In the genomic region with DNA sequence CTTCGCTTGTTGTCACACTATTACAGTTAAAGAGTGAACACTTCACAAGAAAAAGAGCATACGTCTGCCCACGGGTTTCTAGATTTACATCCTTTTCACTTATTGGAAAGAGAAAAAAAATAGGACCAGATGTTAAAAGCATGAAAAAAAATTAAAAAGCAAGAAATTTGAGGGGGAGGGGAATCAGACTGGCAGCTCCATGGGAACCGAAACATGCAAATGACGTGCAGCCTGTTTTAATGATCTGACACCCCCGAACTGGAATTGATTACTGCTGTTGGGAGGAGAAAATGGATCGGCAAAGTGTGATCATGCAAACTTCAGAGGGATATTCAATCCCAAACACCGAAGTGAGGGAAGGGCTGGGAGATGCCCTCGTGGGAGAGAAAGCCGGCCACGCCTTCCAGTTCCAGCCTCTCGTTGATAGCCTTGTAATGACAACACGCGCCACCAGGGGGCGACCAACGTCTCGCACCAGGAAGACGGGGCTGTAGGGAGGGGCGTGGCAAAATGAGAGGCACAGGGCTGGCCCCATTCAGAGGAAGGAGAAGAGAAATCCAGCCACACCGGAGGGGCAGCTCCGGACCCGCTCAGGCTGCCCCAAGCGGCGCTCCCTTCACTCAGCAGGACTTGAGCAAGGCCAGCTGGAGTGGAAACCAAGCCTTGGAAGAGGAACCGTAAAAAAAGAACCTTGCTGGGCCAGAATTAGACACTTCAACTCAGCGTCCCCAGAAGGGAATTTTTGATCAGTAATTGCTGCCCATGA, we compare ENCODE assay signal across 9 cellular contexts. TPM values are rescaled to one million over a fixed set of nuclear protein-coding genes. Genes with fewer than 3 reads are reported as not detected.
A peak's percentile ranks its signal among the peaks of the same experiment; 100 is the strongest.
DNase-seq lines count a peak whose midpoint lies in the region; ATAC-seq and TF ChIP-seq lines count a peak whose summit lies in the region.
"Had no signal": no experiment of that assay in that cellular context is flagged by ENCODE, and none has a peak within 500 bp of the region (broad histone marks: within the 10 kb centered on the region; RNA-seq: fewer than 3 reads in every experiment).

No MANE protein-coding gene starts in this region.

- TF ChIP-seq CTCF in activated B cell treated with CpG ODN at 0.5 μM for 24 hours (IDR thresholded peaks at IDR 0.05) = peak; percentile 73
- peak; percentile 89 for TF ChIP-seq CTCF in cardiac fibroblast (IDR thresholded peaks at IDR 0.05; ENCODE audit: low read depth, low read length)

- intact Hi-C loops in activated B cell treated with CpG ODN at 0.5 μM for 24 hours (cut with micrococcal nuclease) = loop anchor here (1.0 to 5.0 kb wide), 5 partner anchors 15 to 613 kb away; partner anchors contain the start of gene TSPAN18

- H3K36me3 Mint-ChIP-seq in activated B cell treated with CpG ODN at 0.5 μM for 24 hours (ENCODE audit: low read depth) = no peaks in the 10 kb centered on the region

- ATAC-seq in HG03159 (IDR thresholded peaks at IDR 0.05; ENCODE audit: unreplicated experiment) (peak; percentile 92), activated B cell treated with CpG ODN at 0.5 μM for 24 hours (ENCODE audit: low read depth) (peak; percentile 100)

- TF ChIP-seq POLR2A in GM18951 (IDR thresholded peaks at IDR 0.05; ENCODE audit: extremely low read depth, insufficient read depth, insufficient read length) = peak; percentile 18

- peaks cover 11% of the 10 kb centered on the region for H3K27me3 Mint-ChIP-seq in activated B cell treated with CpG ODN at 0.5 μM for 24 hours

- H3K4me3 ChIP-seq in cardiac fibroblast (replicated peaks in 1 of 2; ENCODE audit: low read depth in 2 of 2, low read length in 2 of 2) = peak overlapping the region in 1 of 2 donors; percentile 30

- H3K4me3 Mint-ChIP-seq in activated B cell treated with CpG ODN at 0.5 μM for 24 hours = peak overlapping the region; percentile 93

- POLR2A ChIA-PET in activated B cell treated with CpG ODN at 0.5 μM for 24 hours (lab: Charles Lee) = interaction anchor here (0.6 kb wide), 1 partner anchor 15 kb away, joined by 5 read pairs; no protein-coding TSS in a partner anchor

- in situ Hi-C loops in GM18951 (cut with MboI; ENCODE audit: low sequenced_read_pairs, unreplicated experiment) = loop anchor here (25.0 kb wide), 1 partner anchor 403 kb away; no protein-coding TSS in a partner anchor

- DNase-seq in AG20443 (ENCODE audit: low spot score) (peak; percentile 96), NCI-H2227 treated with DMSO at 0.1 percent for 48 hours (lab: John Stamatoyannopoulos, UW) (peak; percentile 90), activated B cell treated with CpG ODN at 0.5 μM for 24 hours (peak; percentile 90), cardiac fibroblast (ENCODE audit: low read depth in 2 of 2) (peak; percentile 90 to 94), islet precursor cell (peak; percentile 99)
- DNase-seq in stimulated activated CD4-positive, alpha-beta T cell treated with anti-CD3 and anti-CD28 coated beads, Interleukin-15, amount 100 ng/mL, for 24 hours = peak; percentile 96

- H3K4me1 Mint-ChIP-seq in activated B cell treated with CpG ODN at 0.5 μM for 24 hours = peaks cover 20% of the 10 kb centered on the region

- CTCF ChIA-PET in activated B cell treated with CpG ODN at 0.5 μM for 24 hours (lab: Charles Lee) = interaction anchor here (0.6 to 3.9 kb wide), 8 partner anchors 10 to 432 kb away, joined by 3 to 11 read pairs (median 5); no protein-coding TSS in a partner anchor

- H3K9me3 Mint-ChIP-seq in activated B cell treated with CpG ODN at 0.5 μM for 24 hours = no peaks in the 10 kb centered on the region

- peak overlapping the region; percentile 81 for H3K27ac Mint-ChIP-seq in activated B cell treated with CpG ODN at 0.5 μM for 24 hours

RNA-seq across cellular contexts. Expression of gene SYT13, which starts 53.8 kb away (rescaled TPM):
- not detected in 2 replicates for total RNA-seq in activated B cell treated with CpG ODN at 0.5 μM for 24 hours
- total RNA-seq: T-helper 1 cell treated with Interleukin-12 subunit alpha and Interleukin-12 subunit beta and Interleukin-4 antibody, amounts not matched to agents 30 ng/mL and 1 ng/mL, for 36 hours had no signal
